ENCODE assay signal across 9 cellular contexts in the genomic region with DNA sequence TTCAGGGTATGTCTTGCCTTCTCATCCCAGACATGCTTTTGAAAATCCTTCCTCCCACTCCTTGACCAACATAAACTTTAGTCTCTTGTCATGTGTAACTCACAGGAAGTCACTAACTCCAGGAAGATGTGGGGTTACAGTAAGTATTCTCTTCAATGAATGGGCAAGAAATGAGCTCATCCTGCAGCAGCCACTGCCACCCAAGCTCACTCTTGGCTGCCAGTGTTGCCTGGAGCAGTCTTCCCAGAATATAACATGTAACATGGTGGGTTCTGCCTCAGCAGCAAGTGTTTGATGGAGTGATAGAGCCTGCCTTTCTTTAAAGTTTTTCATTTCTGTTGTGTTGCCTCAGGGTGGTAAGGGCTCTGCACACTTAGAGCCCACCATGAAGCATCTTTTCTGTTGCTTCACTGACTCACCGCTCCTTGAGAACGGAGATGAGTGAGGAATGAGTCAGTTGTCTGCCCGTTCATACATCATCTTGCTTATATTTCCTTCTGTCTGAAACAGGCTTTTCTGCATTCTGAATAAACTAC.
A peak's percentile ranks its signal among the peaks of the same experiment; 100 is the strongest.
DNase-seq lines count a peak whose midpoint lies in the region; ATAC-seq and TF ChIP-seq lines count a peak whose summit lies in the region.
"Had no signal": no experiment of that assay in that cellular context is flagged by ENCODE, and none has a peak within 500 bp of the region (broad histone marks: within the 10 kb centered on the region; RNA-seq: fewer than 3 reads in every experiment).

No MANE protein-coding gene starts in this region.

- H3K36me3 ChIP-seq in BJ (ENCODE audit: control insufficient read depth, insufficient read depth, low read length), result no peaks in the 10 kb centered on the region
- H3K36me3 ChIP-seq in PC-3 (ENCODE audit: low read depth, low read length), result no peaks in the 10 kb centered on the region

- H3K9ac ChIP-seq in PC-3 (ENCODE audit: low read length), result peak overlapping the region; percentile 87

- POLR2A ChIA-PET in BJ (lab: Charles Lee), result no interaction called here
- POLR2A ChIA-PET in PC-3 (lab: Charles Lee; ENCODE audit: unreplicated experiment), result no interaction called here

- ATAC-seq in GM21825 (IDR thresholded peaks at IDR 0.05; ENCODE audit: unreplicated experiment), result peak; percentile 17
- peak; percentile 75 for ATAC-seq in PC-3
- ATAC-seq in GM18517 (IDR thresholded peaks at IDR 0.05; ENCODE audit: unreplicated experiment), result no peak
- ATAC-seq in HG03520 (IDR thresholded peaks at IDR 0.05; ENCODE audit: unreplicated experiment), result no peak

- intact Hi-C loops in PC-3 (cut with micrococcal nuclease), result no loop called here

- peaks cover 8% of the 10 kb centered on the region for H3F3A ChIP-seq in PC-3 (ENCODE audit: low read length, unreplicated experiment)

- CTCF ChIA-PET in BJ (lab: Yijun Ruan, JAX) (interaction anchor here (1.0 to 1.1 kb wide), 2 partner anchors 20 to 24 kb away, joined by 3 read pairs; no protein-coding TSS in a partner anchor), PC-3 (lab: Charles Lee) (no interaction called here)

- H3K27me3 ChIP-seq in BJ (ENCODE audit: control insufficient read depth, insufficient read depth, low read length) (no peaks in the 10 kb centered on the region), PC-3 (ENCODE audit: low read length) (no peaks in the 10 kb centered on the region)

- peak overlapping the region; percentile 79 for H3K4me2 ChIP-seq in PC-3 (ENCODE audit: low read length)

- H4K20me1 ChIP-seq in PC-3 (ENCODE audit: low read length), result no peaks in the 10 kb centered on the region

- no TSS peak for BruUV-seq in PC-3 (replicated peaks; lab: Mats Ljungman, UMichigan)

- H3K4me1 ChIP-seq in PC-3 (ENCODE audit: insufficient read depth, low read length), result peaks cover 68% of the 10 kb centered on the region

- no peaks in the 10 kb centered on the region for H3K9me2 ChIP-seq in PC-3 (replicated peaks; ENCODE audit: low read length)

- H3K9me3 ChIP-seq in PC-3 (ENCODE audit: low read length), result no peaks in the 10 kb centered on the region

- peak overlapping the region; percentile 100 for H3K27ac ChIP-seq in PC-3 (ENCODE audit: low read length)
- H3K27ac ChIP-seq: HL-60 had no signal

- H3K4me3 ChIP-seq in BJ (ENCODE audit: low read depth, low read length), result no peak overlapping the region
- H3K4me3 ChIP-seq in PC-3 (ENCODE audit: low read length), result peak overlapping the region; percentile 47
- no peak overlapping the region for H3K4me3 ChIP-seq in fibroblast of villous mesenchyme (ENCODE audit: low read depth, low read length)

- no peak for TF ChIP-seq CTCF in BJ (IDR thresholded peaks at IDR 0.05; ENCODE audit: insufficient read depth, low read depth, low read length)
- TF ChIP-seq CTCF in PC-3 (conservative IDR thresholded peaks at IDR 0.05; ENCODE audit: low read depth, low read length), result no peak
- TF ChIP-seq CTCF in fibroblast of villous mesenchyme (IDR thresholded peaks at IDR 0.05; ENCODE audit: insufficient read depth, low read depth, low read length), result no peak

- H2AFZ ChIP-seq in PC-3 (ENCODE audit: low read length), result peak overlapping the region; percentile 29; the same call in 1 of the 2 replicates

- no peaks in the 10 kb centered on the region for H3K79me2 ChIP-seq in PC-3 (ENCODE audit: low read length)

- DNase-seq in BJ (ENCODE audit: low read depth) (peak; percentile 58), PC-3 (peak; percentile 91), fibroblast of villous mesenchyme (ENCODE audit: low read depth) (peak; percentile 52), DMS 273 (lab: John Stamatoyannopoulos, UW; ENCODE audit: unreplicated experiment) (no peak), Kasumi-1 (lab: John Stamatoyannopoulos, UW) (no peak)

Comparison
In these comparisons a context has a peak if more than half of its experiments do, and no peak if none do; other contexts are left out.
1. DNase-seq: peak in BJ (single experiment), PC-3 (single experiment) and fibroblast of villous mesenchyme (single experiment); none in DMS 273 (single experiment) and Kasumi-1 (0 of 2).
2. ATAC-seq: peak in GM21825 (single experiment) and PC-3 (single experiment); none in GM18517 (single experiment) and HG03520 (single experiment).